ENCODE assay signal across 8 cellular contexts in genomic region chr13:77328819-77329132, GRCh38. TPM values are rescaled to one million over a fixed set of nuclear protein-coding genes. Genes with fewer than 3 reads are reported as not detected.
DNase-seq lines count a peak whose midpoint lies in the region; ATAC-seq, FAIRE-seq and TF ChIP-seq lines count a peak whose summit lies in the region.

No MANE protein-coding gene starts in this region.

- H3K9ac ChIP-seq in H1 (replicated peaks in 1 of 4; ENCODE audit: extremely low read depth in 1 of 4, low read depth in 3 of 4, low read length in 3 of 4) = no peak overlapping the region

- TF ChIP-seq CTCF in Calu3 (IDR thresholded peaks at IDR 0.05; ENCODE audit: unreplicated experiment) (no peak), H1 (IDR thresholded peaks at IDR 0.05; ENCODE audit: control extremely low read depth in 1 of 3, insufficient read depth in 1 of 3, low read depth in 1 of 3, low read length in 3 of 3) (no peak), psoas muscle (IDR thresholded peaks at IDR 0.05) (no peak)

- H3K56ac ChIP-seq in H1 (replicated peaks; ENCODE audit: insufficient read length, low read depth, low read length) = no peak overlapping the region

- no TSS peak for BruUV-seq in Calu3 (replicated peaks; lab: Mats Ljungman, UMichigan)

- DNase-seq in Calu3 (no peak), H1 (ENCODE audit: low read depth in 1 of 2, low spot score in 2 of 2) (no peak), psoas muscle (no peak), middle frontal gyrus (ENCODE audit: extremely low spot score, low spot score) (no peak), NCI-H774 (lab: John Stamatoyannopoulos, UW) (no peak), GM03348 (ENCODE audit: low spot score) (no peak)

- H3K4me3 Mint-ChIP-seq in Calu3 (ENCODE audit: low read depth, unreplicated experiment) = peak overlapping the region; percentile 76

- CTCF ChIA-PET in Calu3 (lab: Charles Lee) (no interaction called here), H1 (lab: Charles Lee; ENCODE audit: partially characterized antibody) (interaction anchor here (0.6 to 2.2 kb wide), 6 partner anchors 9 to 326 kb away, joined by 3 to 12 read pairs (median 4); no protein-coding TSS in a partner anchor)

- H2AFZ ChIP-seq in H1 (ENCODE audit: low read length) = no peak overlapping the region

- H3K79me2 ChIP-seq in H1 (ENCODE audit: control insufficient read depth in 1 of 2, insufficient read depth in 2 of 2, low read length in 2 of 2) = peaks cover 0 to 26% of the 10 kb centered on the region in 2 experiments; a peak in 2 of 4 replicates

- peak overlapping the region; percentile 93 for H3K27ac ChIP-seq in KOPT-K1 (ENCODE audit: low read depth, low read length, poor library complexity, severe bottlenecking)
- H3K27ac ChIP-seq in H1 (ENCODE audit: low read depth, low read length) = no peak overlapping the region
- peak overlapping the region; percentile 85 for H3K27ac ChIP-seq in psoas muscle

- H3K9me3 ChIP-seq in KOPT-K1 (ENCODE audit: insufficient read depth, low read length, poor library complexity, severe bottlenecking) = no peaks in the 10 kb centered on the region
- no peaks in the 10 kb centered on the region for H3K9me3 ChIP-seq in H1 (ENCODE audit: insufficient read depth in 2 of 2, low read depth in 1 of 2, low read length in 1 of 2)
- no peaks in the 10 kb centered on the region for H3K9me3 ChIP-seq in psoas muscle

- POLR2A ChIA-PET in H1 (lab: Charles Lee; ENCODE audit: partially characterized antibody) = interaction anchor here (0.8 to 1.1 kb wide), 2 partner anchors 98 to 212 kb away, joined by 3 read pairs; no protein-coding TSS in a partner anchor

- H2BK120ac ChIP-seq in H1 (replicated peaks; ENCODE audit: low read depth, low read length) = no peak overlapping the region

- no peak for FAIRE-seq in H1 (lab: Jason Lieb, UNC)

- H3K27me3 ChIP-seq in H1 (replicated peaks in 1 of 4; ENCODE audit: control insufficient read depth in 3 of 4, extremely low read depth in 1 of 4, insufficient read depth in 3 of 4, low read length in 3 of 4) (peaks cover 0 to 4% (median 2%) of the 10 kb centered on the region in 4 experiments; a peak in 5 of 7 replicates), psoas muscle (ENCODE audit: insufficient read depth in 3 of 3, low read length in 2 of 3) (no peaks in the 10 kb centered on the region)

- peak overlapping the region; percentile 82 to 85 for H3K4me2 ChIP-seq in H1 (ENCODE audit: insufficient read depth in 1 of 2, low read depth in 2 of 2, low read length in 2 of 2)

- no peak overlapping the region for H3K23ac ChIP-seq in H1 (ENCODE audit: insufficient read length)

- no peak overlapping the region; the same call in 1 of the 2 replicates for H2BK15ac ChIP-seq in H1 (ENCODE audit: low read length)

- peaks cover 6% of the 10 kb centered on the region for H3K4me1 Mint-ChIP-seq in Calu3 (ENCODE audit: low read depth, unreplicated experiment)

- no peak for TF ChIP-seq POLR2A in H1 (IDR thresholded peaks at IDR 0.05; ENCODE audit: control extremely low read depth in 1 of 2, low read depth in 2 of 2, low read length in 2 of 2)

- no peak overlapping the region for H2AK5ac ChIP-seq in H1 (ENCODE audit: low read depth, low read length)

- H3K23me2 ChIP-seq in H1 (ENCODE audit: low read depth, low read length) = peaks cover 22% of the 10 kb centered on the region

- TF ChIP-seq EP300 in H1 (IDR thresholded peaks at IDR 0.05; ENCODE audit: borderline replicate concordance in 1 of 2, low read depth in 2 of 2, low read length in 2 of 2) = no peak

- ATAC-seq in GM21576 (IDR thresholded peaks at IDR 0.05; ENCODE audit: unreplicated experiment) (peak; percentile 9), psoas muscle (no peak)

- TF ChIP-seq RAD21 in H1 (IDR thresholded peaks at IDR 0.05 in 1 of 2, conservative IDR thresholded peaks at IDR 0.05 in 1 of 2; ENCODE audit: low read depth in 2 of 2, low read length in 2 of 2) = no peak

- H2BK12ac ChIP-seq in H1 (ENCODE audit: low read depth, low read length) = peak overlapping the region; percentile 40; the same call in 1 of the 2 replicates

- peaks cover 8 to 11% of the 10 kb centered on the region in 2 experiments for H4K20me1 ChIP-seq in H1 (replicated peaks in 1 of 2; ENCODE audit: control insufficient read depth in 1 of 2, insufficient read depth in 2 of 2, low read length in 2 of 2)

- intact Hi-C loops in Calu3 (cut with micrococcal nuclease; ENCODE audit: unreplicated experiment) (no loop called here), psoas muscle (cut with DNase I) (loop anchor here (5.0 to 10.0 kb wide), 3 partner anchors 54 to 366 kb away; partner anchors contain the start of gene SLAIN1 (in 1 of the 2))

- H4K8ac ChIP-seq in H1 (ENCODE audit: extremely low read depth, insufficient read depth, low read length) = no peak overlapping the region

- no peak overlapping the region for H4K5ac ChIP-seq in H1 (ENCODE audit: insufficient read length, low read depth, low read length)

- peak overlapping the region; percentile 12; the same call in 1 of the 2 replicates for H3K18ac ChIP-seq in H1 (ENCODE audit: extremely low read depth, low read length)

- no peaks in the 10 kb centered on the region for H3K27me3 Mint-ChIP-seq in Calu3 (ENCODE audit: unreplicated experiment)

- H3K27ac Mint-ChIP-seq in Calu3 (ENCODE audit: unreplicated experiment) = no peak overlapping the region

- H3K9me3 Mint-ChIP-seq in Calu3 (ENCODE audit: low read depth, unreplicated experiment) = no peaks in the 10 kb centered on the region

- no peak overlapping the region for H3K14ac ChIP-seq in H1 (ENCODE audit: insufficient read length)

- H3K36me3 Mint-ChIP-seq in Calu3 (ENCODE audit: insufficient read depth, unreplicated experiment) = peaks cover 30% of the 10 kb centered on the region

- 10% methylated on average over 4 of the region's 4 CpGs; no CpG with 5 or more reads in 1 of the 2 experiments for WGBS in H1 (ENCODE audit: extremely low coverage in 1 of 2, insufficient coverage in 1 of 2, insufficient read length in 1 of 2, insufficient replicate concordance in 2 of 2, low coverage in 1 of 2, low lambda C conversion rate in 2 of 2, missing lambda C conversion rate in 1 of 2), 2 experiments
- WGBS in psoas muscle, 3 donors = 2 to 7% (median 2%) methylated on average over 4 of the region's 4 CpGs

- no peak overlapping the region for H4K91ac ChIP-seq in H1 (replicated peaks; ENCODE audit: insufficient read length, low read length)

- no peak overlapping the region for H3K4ac ChIP-seq in H1 (replicated peaks; ENCODE audit: insufficient read length, low read depth, low read length)

- H3K36me3 ChIP-seq in KOPT-K1 (ENCODE audit: insufficient read depth, low read length) = no peaks in the 10 kb centered on the region
- no peaks in the 10 kb centered on the region for H3K36me3 ChIP-seq in H1 (ENCODE audit: control insufficient read depth in 2 of 4, insufficient read depth in 4 of 4, low read length in 3 of 4)
- H3K36me3 ChIP-seq in psoas muscle (ENCODE audit: insufficient read depth in 1 of 2, low read depth in 1 of 2) = no peaks in the 10 kb centered on the region

- H3K4me3 ChIP-seq in H1 (ENCODE audit: extremely low read depth in 1 of 4, insufficient read depth in 2 of 4, low read depth in 3 of 4, low read length in 4 of 4) (peak overlapping the region; percentile 81 to 88 (median 83); a peak in 5 of 8 replicates), psoas muscle (peak overlapping the region; percentile 79)

- H2BK20ac ChIP-seq in H1 (ENCODE audit: low read length) = no peak overlapping the region

- no peaks in the 10 kb centered on the region for H3K79me1 ChIP-seq in H1 (ENCODE audit: low read depth, low read length)

- H2BK5ac ChIP-seq in H1 (ENCODE audit: low read depth, low read length) = no peak overlapping the region

- H3K4me1 ChIP-seq in H1 (replicated peaks in 1 of 4; ENCODE audit: control insufficient read depth in 3 of 4, insufficient read depth in 4 of 4, low read length in 3 of 4) (peaks cover 3 to 7% (median 5%) of the 10 kb centered on the region in 4 experiments; a peak in 6 of 7 replicates), psoas muscle (peaks cover 34% of the 10 kb centered on the region)

TF ChIP-seq in H1, 55 proteins besides CTCF, POLR2A, EP300 and RAD21:
- TF ChIP-seq NANOG (IDR thresholded peaks at IDR 0.05; ENCODE audit: insufficient read depth, low read depth, low read length, poor library complexity, severe bottlenecking) = no peak
- TF ChIP-seq SIN3A (conservative IDR thresholded peaks at IDR 0.05 in 1 of 2, IDR thresholded peaks at IDR 0.05 in 1 of 2; ENCODE audit: low read depth in 1 of 2, low read length in 2 of 2) = no peak
- no peak for TF ChIP-seq CBX8 (IDR thresholded peaks at IDR 0.05; ENCODE audit: borderline replicate concordance, low read depth, low read length)
- no peak for TF ChIP-seq EZH2 (IDR thresholded peaks at IDR 0.05; ENCODE audit: low read depth, low read length, severe bottlenecking)
- TF ChIP-seq MAFK (IDR thresholded peaks at IDR 0.05; ENCODE audit: low read depth, low read length) = no peak
- no peak for TF ChIP-seq BCL11A (IDR thresholded peaks at IDR 0.05; ENCODE audit: low read depth in 2 of 2, low read length in 2 of 2)
- TF ChIP-seq PHF8 (conservative IDR thresholded peaks at IDR 0.05; ENCODE audit: low read depth, low read length) = no peak
- no peak for TF ChIP-seq RNF2 (IDR thresholded peaks at IDR 0.05; ENCODE audit: borderline replicate concordance, low read depth, low read length, missing control alignments, poor library complexity, severe bottlenecking)
- no peak for TF ChIP-seq SIRT6 (IDR thresholded peaks at IDR 0.05; ENCODE audit: low read length)
- no peak for TF ChIP-seq ZNF274 (IDR thresholded peaks at IDR 0.05; ENCODE audit: borderline replicate concordance, extremely low read depth, low read length)

RNA-seq across cellular contexts. Expression of gene MYCBP2, which starts 1.9 kb away (rescaled TPM):
- total RNA-seq in Calu3 (2022) (22.0 and 22.6 TPM in 2 replicates), psoas muscle (10 to 100 TPM; 35.5 to 49.5 (median 39.5) TPM)
- total RNA-seq in H1 (2021; fragmentation: NEBNext Ultra II Directional; extraction: Animal tissue kit (Norgen Biotek cat#: 25700)) = 52.1 TPM in 2 replicates
- polyA plus RNA-seq in H1 (2011; rRNA removed) (17.0 and 19.0 TPM in 2 replicates), psoas muscle (10 to 100 TPM; 10.8 to 28.8 (median 19.8) TPM)
- 31.4 TPM for polyA plus RNA-seq in H1 (2011; cell fraction: cytosol; rRNA removed)
- 30.4 TPM for polyA plus RNA-seq in H1 (2011; cell fraction: nucleus; rRNA removed)
- polyA plus RNA-seq in H1 (2012, experiment 1 of 2) = 24.8 to 40.5 TPM (median 34.8 TPM) in 4 replicates
- 1.8 TPM for polyA plus RNA-seq in H1 (2012, experiment 2 of 2)
- polyA plus RNA-seq in H1 (2013, experiment 1 of 2) = 21.3 TPM
- polyA plus RNA-seq in H1 (2013, experiment 2 of 2) = 19.6 TPM
- polyA minus RNA-seq in H1 (2011; rRNA and poly(A)+ RNA removed) = 55.8 and 77.3 TPM in 2 replicates
- 48.1 TPM for polyA minus RNA-seq in H1 (2011; cell fraction: cytosol; rRNA and poly(A)+ RNA removed)
- polyA minus RNA-seq in H1 (2011; cell fraction: nucleus; rRNA and poly(A)+ RNA removed) = 145 TPM
